In the genomic region with DNA sequence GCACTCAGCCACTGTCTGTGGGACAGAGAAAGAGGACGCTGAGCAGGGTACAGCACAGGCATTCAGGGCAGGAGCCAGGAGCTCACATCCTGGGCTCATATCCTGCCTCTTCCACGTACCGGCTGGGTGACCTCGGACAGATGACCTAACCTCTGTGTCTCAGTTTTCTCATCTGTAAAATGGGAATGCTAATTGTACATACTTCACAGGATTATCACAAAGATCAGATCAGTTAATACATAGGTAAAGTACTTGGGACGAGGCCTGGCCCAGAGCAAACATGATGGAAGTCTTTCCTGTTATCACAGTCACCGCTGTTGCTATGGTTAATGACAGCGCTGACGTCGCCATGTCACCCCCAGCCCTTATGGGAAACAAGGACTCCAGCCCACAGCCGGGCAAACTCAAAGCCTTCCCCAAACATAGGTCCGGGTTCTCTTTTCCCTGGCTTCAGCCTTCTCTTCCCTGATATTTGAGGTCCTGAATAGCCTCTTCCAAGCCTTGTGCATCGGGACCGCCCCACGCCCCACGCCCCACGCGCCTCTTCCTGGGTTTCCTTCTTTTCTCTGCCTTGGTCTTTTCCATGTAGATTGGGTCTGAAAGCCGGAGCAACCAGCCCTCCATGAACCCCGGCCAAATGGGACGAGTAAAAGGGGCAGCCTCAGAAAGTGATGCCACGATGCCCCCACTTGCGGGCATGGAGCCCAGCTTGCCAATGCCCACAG, we compare ENCODE assay signal across 15 cellular contexts.
DNase-seq lines count a peak whose midpoint lies in the region; ATAC-seq, FAIRE-seq and TF ChIP-seq lines count a peak whose summit lies in the region.
"Had no signal": no experiment of that assay in that cellular context is flagged by ENCODE, and none has a peak within 500 bp of the region (broad histone marks: within the 10 kb centered on the region; RNA-seq: fewer than 3 reads in every experiment).

No MANE protein-coding gene starts in this region.

- H3K4me2 ChIP-seq in IMR-90 (ENCODE audit: low read depth, low read length) (no peak overlapping the region), Karpas-422 (ENCODE audit: low read depth, low read length, poor library complexity, severe bottlenecking) (no peak overlapping the region)

- H3K4me3 Mint-ChIP-seq in naive thymus-derived CD4-positive, alpha-beta T cell, result no peak overlapping the region
- H3K4me3 Mint-ChIP-seq: activated naive CD8-positive, alpha-beta T cell treated with anti-CD3 and anti-CD28 coated beads, Interleukin-2, amount 10 ng/mL, durations not matched to agents 7 days and 5 days; activated T-cell treated with anti-CD3 and anti-CD28 coated beads, Interleukin-2, amount 50 U/mL, for 24 hours; stimulated activated naive CD8-positive, alpha-beta T cell treated with anti-CD3 and anti-CD28 coated beads, Interleukin-15, Interleukin-2, amounts not matched to agents 100 ng/mL and 50 ng/mL, for 24 hours had no signal

- H3K27ac ChIP-seq in IMR-90 (ENCODE audit: insufficient read depth, low read length), result peak overlapping the region; percentile 88
- peak overlapping the region; percentile 5 to 30 for H3K27ac ChIP-seq in left lung
- H3K27ac ChIP-seq in substantia nigra (ENCODE audit: low read depth, low read length, poor library complexity, severe bottlenecking), result peak overlapping the region; percentile 16
- H3K27ac ChIP-seq in naive thymus-derived CD4-positive, alpha-beta T cell (ENCODE audit: low read depth, low read length), result no peak overlapping the region
- no peak overlapping the region for H3K27ac ChIP-seq in Karpas-422 (ENCODE audit: low read length)

- H3K9me3 ChIP-seq in IMR-90 (ENCODE audit: control insufficient read depth, insufficient read depth, low read length), result no peaks in the 10 kb centered on the region
- no peaks in the 10 kb centered on the region for H3K9me3 ChIP-seq in left lung
- H3K9me3 ChIP-seq in naive thymus-derived CD4-positive, alpha-beta T cell (ENCODE audit: control insufficient read depth in 2 of 3, low read length in 3 of 3), result no peaks in the 10 kb centered on the region
- H3K9me3 ChIP-seq in Karpas-422 (ENCODE audit: low read length), result no peaks in the 10 kb centered on the region

- H2AK9ac ChIP-seq in IMR-90 (replicated peaks; ENCODE audit: low read depth, low read length, poor library complexity), result peak overlapping the region; percentile 93

- peaks cover 33 to 71% of the 10 kb centered on the region in 2 experiments for H3K79me1 ChIP-seq in IMR-90 (ENCODE audit: low read depth in 1 of 2, low read length in 2 of 2)

- no peak for DNase-seq in IMR-90
- no peak for DNase-seq in bronchial epithelial cell (ENCODE audit: low read depth)
- DNase-seq in left lung, result no peak
- DNase-seq in substantia nigra (lab: John Stamatoyannopoulos, UW), result no peak
- DNase-seq in NK-92 treated with Interleukin-12 subunit alpha and Interleukin-12 subunit beta, amount 100 ng/mL, for 24 hours (lab: John Stamatoyannopoulos, UW), result no peak
- no peak for DNase-seq in naive thymus-derived CD4-positive, alpha-beta T cell
- no peak for DNase-seq in Karpas-422
- DNase-seq: activated naive CD8-positive, alpha-beta T cell treated with anti-CD3 and anti-CD28 coated beads, Interleukin-2, amount 10 ng/mL, durations not matched to agents 7 days and 5 days; activated T-cell treated with anti-CD3 and anti-CD28 coated beads, Interleukin-2, amount 50 U/mL, for 24 hours; kidney; NCI-H2029; NCI-H524 treated with DMSO at 0.1 percent for 48 hours had no signal

- H3K14ac ChIP-seq in IMR-90 (replicated peaks; ENCODE audit: low read depth, low read length), result peak overlapping the region; percentile 40; the same call in 1 of the 2 replicates

- no peak; the same call in 1 of the 2 replicates for TF ChIP-seq POLR2A in IMR-90 (IDR thresholded peaks at IDR 0.05; ENCODE audit: low read depth, low read length)

- intact Hi-C loops in IMR-90 (cut with micrococcal nuclease) (loop anchor here (5.0 kb wide), 1 partner anchor 147 kb away; a partner anchor contains a TSS), left lung (cut with DNase I) (no loop called here)
- intact Hi-C loops in naive thymus-derived CD4-positive, alpha-beta T cell (cut with micrococcal nuclease), result no loop called here

- BruUV-seq in IMR-90 (replicated peaks; lab: Mats Ljungman, UMichigan), result no TSS peak

- H3K27me3 Mint-ChIP-seq in naive thymus-derived CD4-positive, alpha-beta T cell, result no peaks in the 10 kb centered on the region
- H3K27me3 Mint-ChIP-seq: activated naive CD8-positive, alpha-beta T cell treated with anti-CD3 and anti-CD28 coated beads, Interleukin-2, amount 10 ng/mL, durations not matched to agents 7 days and 5 days; activated T-cell treated with anti-CD3 and anti-CD28 coated beads, Interleukin-2, amount 50 U/mL, for 24 hours; stimulated activated naive CD8-positive, alpha-beta T cell treated with anti-CD3 and anti-CD28 coated beads, Interleukin-15, Interleukin-2, amounts not matched to agents 100 ng/mL and 50 ng/mL, for 24 hours had no signal

- H4K20me1 ChIP-seq in IMR-90 (ENCODE audit: insufficient read depth, low read length), result peaks cover 14% of the 10 kb centered on the region
- 0 out of 2 replicates have a peak, but pooled peaks cover 4% of the 10 kb centered on the region for H4K20me1 ChIP-seq in Karpas-422 (ENCODE audit: insufficient read depth, low read depth, low read length)

- no peaks in the 10 kb centered on the region for H3K9me3 Mint-ChIP-seq in naive thymus-derived CD4-positive, alpha-beta T cell
- H3K9me3 Mint-ChIP-seq: activated naive CD8-positive, alpha-beta T cell treated with anti-CD3 and anti-CD28 coated beads, Interleukin-2, amount 10 ng/mL, durations not matched to agents 7 days and 5 days; activated T-cell treated with anti-CD3 and anti-CD28 coated beads, Interleukin-2, amount 50 U/mL, for 24 hours; stimulated activated naive CD8-positive, alpha-beta T cell treated with anti-CD3 and anti-CD28 coated beads, Interleukin-15, Interleukin-2, amounts not matched to agents 100 ng/mL and 50 ng/mL, for 24 hours had no signal

- H3K18ac ChIP-seq in IMR-90 (ENCODE audit: low read depth, low read length), result peak overlapping the region; percentile 51

- TF ChIP-seq RAD21 in IMR-90 (IDR thresholded peaks at IDR 0.05; ENCODE audit: low read length), result no peak

- H3K23ac ChIP-seq in IMR-90 (ENCODE audit: low read depth, low read length), result no peak overlapping the region

- TF ChIP-seq CTCF in IMR-90 (conservative IDR thresholded peaks at IDR 0.05; ENCODE audit: low read depth, low read length) (no peak), bronchial epithelial cell (IDR thresholded peaks at IDR 0.05; ENCODE audit: insufficient read depth, low read length, severe bottlenecking) (no peak), left lung (IDR thresholded peaks at IDR 0.05) (no peak)

- H3K9ac ChIP-seq in IMR-90 (ENCODE audit: low read depth, low read length), result no peak overlapping the region
- no peak overlapping the region for H3K9ac ChIP-seq in Karpas-422 (ENCODE audit: low read length)

- no peak overlapping the region for H3K56ac ChIP-seq in IMR-90 (ENCODE audit: extremely low read depth, insufficient read depth, low read length)

- H4K91ac ChIP-seq in IMR-90 (ENCODE audit: insufficient read depth, low read depth, low read length), result peak overlapping the region; percentile 74

- H3K4me1 ChIP-seq in IMR-90 (ENCODE audit: control insufficient read depth, insufficient read depth, low read length), result peaks cover 29% of the 10 kb centered on the region
- peaks cover 19 to 36% of the 10 kb centered on the region in 2 donors for H3K4me1 ChIP-seq in left lung
- H3K4me1 ChIP-seq in naive thymus-derived CD4-positive, alpha-beta T cell (ENCODE audit: control insufficient read depth in 2 of 2, insufficient read depth in 2 of 2, low read length in 2 of 2), result no peaks in the 10 kb centered on the region
- no peaks in the 10 kb centered on the region for H3K4me1 ChIP-seq in Karpas-422 (ENCODE audit: low read length)

- peak overlapping the region; percentile 81 for H3K4ac ChIP-seq in IMR-90 (ENCODE audit: low read depth, low read length)

- CTCF ChIA-PET in IMR-90 (lab: Yijun Ruan, JAX), result interaction anchor here (1.3 to 1.4 kb wide), 2 partner anchors 21 to 40 kb away, joined by 3 read pairs; no protein-coding TSS in a partner anchor
- CTCF ChIA-PET in naive thymus-derived CD4-positive, alpha-beta T cell (lab: Charles Lee), result no interaction called here

- peak overlapping the region; percentile 26 to 58; a peak in 2 of 4 replicates for H4K8ac ChIP-seq in IMR-90 (ENCODE audit: low read depth in 2 of 2, low read length in 2 of 2)

- H3K4me1 Mint-ChIP-seq in naive thymus-derived CD4-positive, alpha-beta T cell, result peaks cover 0 to 7% (median 0%) of the 10 kb centered on the region in 7 donors
- H3K4me1 Mint-ChIP-seq: activated naive CD8-positive, alpha-beta T cell treated with anti-CD3 and anti-CD28 coated beads, Interleukin-2, amount 10 ng/mL, durations not matched to agents 7 days and 5 days had no signal

- peak overlapping the region; percentile 69 for H2BK120ac ChIP-seq in IMR-90 (ENCODE audit: low read depth, low read length)

- H3K4me3 ChIP-seq in IMR-90 (ENCODE audit: insufficient read depth, low read depth, low read length), result no peak overlapping the region
- no peak overlapping the region for H3K4me3 ChIP-seq in bronchial epithelial cell (ENCODE audit: low read depth, low read length)
- H3K4me3 ChIP-seq in left lung, result no peak overlapping the region
- no peak overlapping the region for H3K4me3 ChIP-seq in naive thymus-derived CD4-positive, alpha-beta T cell (ENCODE audit: low read length)
- H3K4me3 ChIP-seq in Karpas-422 (ENCODE audit: low read length), result no peak overlapping the region

- peaks cover 16% of the 10 kb centered on the region; the same call in 1 of the 2 replicates for H3K79me2 ChIP-seq in Karpas-422 (ENCODE audit: low read length)

- no peaks in the 10 kb centered on the region for H3K9me2 ChIP-seq in Karpas-422 (replicated peaks; ENCODE audit: insufficient read depth, low read length)

- H2AFZ ChIP-seq in IMR-90 (replicated peaks; ENCODE audit: low read length, poor library complexity), result peak overlapping the region; percentile 63
- H2AFZ ChIP-seq in Karpas-422 (ENCODE audit: low read length), result no peak overlapping the region

- FAIRE-seq in bronchial epithelial cell (lab: Jason Lieb, UNC), result peak; percentile 36
- FAIRE-seq: kidney, TTC549 had no signal

- H2BK15ac ChIP-seq in IMR-90 (ENCODE audit: low read depth, low read length), result peak overlapping the region; percentile 64; the same call in 1 of the 3 replicates

- peak overlapping the region; percentile 88 for H2AK5ac ChIP-seq in IMR-90 (ENCODE audit: low read depth, low read length)

- peaks cover 3 to 49% (median 21%) of the 10 kb centered on the region in 5 donors for H3K36me3 Mint-ChIP-seq in naive thymus-derived CD4-positive, alpha-beta T cell

- H3K27ac Mint-ChIP-seq in naive thymus-derived CD4-positive, alpha-beta T cell, result peak overlapping the region in 1 of 9 donors; percentile 18
- H3K27ac Mint-ChIP-seq: activated naive CD8-positive, alpha-beta T cell treated with anti-CD3 and anti-CD28 coated beads, Interleukin-2, amount 10 ng/mL, durations not matched to agents 7 days and 5 days; activated T-cell treated with anti-CD3 and anti-CD28 coated beads, Interleukin-2, amount 50 U/mL, for 24 hours; stimulated activated naive CD8-positive, alpha-beta T cell treated with anti-CD3 and anti-CD28 coated beads, Interleukin-15, Interleukin-2, amounts not matched to agents 100 ng/mL and 50 ng/mL, for 24 hours had no signal

- H3K27me3 ChIP-seq in IMR-90 (ENCODE audit: control insufficient read depth, insufficient read depth, low read length) (no peaks in the 10 kb centered on the region), bronchial epithelial cell (ENCODE audit: control insufficient read depth, insufficient read depth, low read length) (no peaks in the 10 kb centered on the region), left lung (no peaks in the 10 kb centered on the region), Karpas-422 (ENCODE audit: low read length) (no peaks in the 10 kb centered on the region)
- H3K27me3 ChIP-seq in naive thymus-derived CD4-positive, alpha-beta T cell (ENCODE audit: control insufficient read depth in 2 of 2, insufficient read depth in 2 of 2, low read length in 2 of 2), result no peaks in the 10 kb centered on the region

- peak overlapping the region; percentile 19; the same call in 1 of the 2 replicates for H4K5ac ChIP-seq in IMR-90 (ENCODE audit: low read depth, low read length)

- H2BK20ac ChIP-seq in IMR-90 (ENCODE audit: low read depth, low read length), result peak overlapping the region; percentile 43

- POLR2A ChIA-PET in IMR-90 (lab: Charles Lee; ENCODE audit: unreplicated experiment), result interaction anchor here (0.5 kb wide), 1 partner anchor 33 kb away, joined by 3 read pairs; no protein-coding TSS in a partner anchor
- POLR2A ChIA-PET in naive thymus-derived CD4-positive, alpha-beta T cell (lab: Charles Lee), result no interaction called here

- ATAC-seq in IMR-90 (ENCODE audit: low read depth) (no peak), left lung (no peak), GM19397 (IDR thresholded peaks at IDR 0.05; ENCODE audit: unreplicated experiment) (no peak)
- ATAC-seq in naive thymus-derived CD4-positive, alpha-beta T cell, result no peak

- peak overlapping the region; percentile 94 for H2BK5ac ChIP-seq in IMR-90 (ENCODE audit: low read depth, low read length, poor library complexity, severe bottlenecking)

- H3K36me3 ChIP-seq in IMR-90 (ENCODE audit: control insufficient read depth, insufficient read depth, low read length), result peaks cover 35% of the 10 kb centered on the region
- H3K36me3 ChIP-seq in bronchial epithelial cell (ENCODE audit: control insufficient read depth, insufficient read depth, low read length), result peaks cover 17% of the 10 kb centered on the region
- peaks cover 0 to 85% of the 10 kb centered on the region in 2 donors for H3K36me3 ChIP-seq in left lung
- peaks cover 0 to 90% (median 5%) of the 10 kb centered on the region in 3 experiments for H3K36me3 ChIP-seq in naive thymus-derived CD4-positive, alpha-beta T cell (ENCODE audit: control insufficient read depth in 2 of 3, insufficient read depth in 3 of 3, low read length in 3 of 3)
- no peaks in the 10 kb centered on the region for H3K36me3 ChIP-seq in Karpas-422 (ENCODE audit: insufficient read depth, low read length)

- dilution Hi-C loops in IMR-90 (cut with HindIII; ENCODE audit: low sequenced_read_pairs, unreplicated experiment), result no loop called here

- WGBS in IMR-90 (ENCODE audit: extremely low coverage in 2 of 2, insufficient read length in 1 of 2), 2 experiments, result 97% methylated on average over 12 of the region's 22 CpGs; no CpG with 5 or more reads in 1 of the 2 experiments

- 0 out of 2 replicates have a peak, but pooled peaks cover 3% of the 10 kb centered on the region for H3K9me1 ChIP-seq in IMR-90 (ENCODE audit: insufficient read depth, low read length)

- in situ Hi-C loops in IMR-90 (cut with MboI; ENCODE audit: low sequenced_read_pairs), result no loop called here

Comparison
In these comparisons a context has a peak if more than half of its experiments do, and no peak if none do; other contexts are left out.
1. H3K27ac ChIP-seq: peak in IMR-90 (single experiment), left lung (2 of 2) and substantia nigra (single experiment); none in naive thymus-derived CD4-positive, alpha-beta T cell (single experiment) and Karpas-422 (single experiment).